In genomic region chr2:10407841-10408648, GRCh38 we compare ENCODE assay signal across 8 cellular contexts.
DNase-seq lines count a peak whose midpoint lies in the region; ATAC-seq and TF ChIP-seq lines count a peak whose summit lies in the region.

No MANE protein-coding gene starts in this region.

- ATAC-seq in GM18873 (IDR thresholded peaks at IDR 0.05; ENCODE audit: low FRiP score, unreplicated experiment) (peak; percentile 24), HG03432 (IDR thresholded peaks at IDR 0.05; ENCODE audit: unreplicated experiment) (peak; percentile 42), SK-N-SH treated with all-trans-retinoic acid at 6 μM for 48 hours (peak; percentile 11)

- DNase-seq in activated naive CD8-positive, alpha-beta T cell treated with anti-CD3 and anti-CD28 coated beads, Interleukin-2, amount 50 U/mL, for 16 hours (ENCODE audit: low read depth, low spot score), result peak; percentile 14
- DNase-seq in iPS-NIHi11 (ENCODE audit: low spot score) (peak; percentile 60), putamen (ENCODE audit: low spot score) (no peak)
- peak; percentile 32 for DNase-seq in stimulated activated CD8-positive, alpha-beta memory T cell treated with anti-CD3 and anti-CD28 coated beads, Interleukin-12 subunit alpha, Interleukin-12 subunit beta, amount 100 ng/mL, for 1 hour (ENCODE audit: low read depth)

- H3K27ac ChIP-seq in 22Rv1, result peak overlapping the region; percentile 80

- TF ChIP-seq CTCF in 22Rv1 (IDR thresholded peaks at IDR 0.05), result no peak

TF ChIP-seq in SK-N-SH treated with all-trans-retinoic acid at 6 μM for 48 hours, 23 proteins besides CTCF, POLR2A, EP300 and RAD21:
- TF ChIP-seq TCF4 (CRISPR knock-in tag; IDR thresholded peaks at IDR 0.05; ENCODE audit: borderline replicate concordance) (no peak), GLIS3 (CRISPR knock-in tag; IDR thresholded peaks at IDR 0.05) (no peak), ZFP3 (CRISPR knock-in tag; IDR thresholded peaks at IDR 0.05) (peak; percentile 91)
TF ChIP-seq in SK-N-SH treated with all-trans-retinoic acid at 6 μM for 48 hours: peak in this region for 1.
